22 cellular contexts compared by ENCODE assay signal in the genomic region with DNA sequence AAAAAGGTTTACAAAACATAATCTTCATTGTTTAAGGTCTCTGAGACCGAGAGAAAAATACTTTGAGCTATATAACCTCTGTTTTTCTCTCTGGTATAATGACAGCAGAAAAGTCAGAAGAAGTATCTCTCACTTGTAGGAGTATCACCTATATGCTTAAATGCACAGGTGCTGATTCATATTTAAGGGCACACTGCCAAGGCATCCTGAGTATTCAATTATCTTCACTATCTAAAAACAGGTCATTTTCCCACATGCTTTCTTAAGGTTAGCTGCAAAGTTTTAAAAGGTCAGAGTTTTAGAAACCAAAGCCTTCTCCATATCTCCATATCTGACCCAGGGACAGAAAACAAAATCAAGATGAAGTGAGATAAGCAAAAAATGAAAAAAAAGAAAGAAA.
DNase-seq lines count a peak whose midpoint lies in the region; ATAC-seq and TF ChIP-seq lines count a peak whose summit lies in the region.
"Had no signal": no experiment of that assay in that cellular context is flagged by ENCODE, and none has a peak within 500 bp of the region (broad histone marks: within the 10 kb centered on the region; RNA-seq: fewer than 3 reads in every experiment).

No MANE protein-coding gene starts in this region.

- no peak for TF ChIP-seq RAD21 in IMR-90 (IDR thresholded peaks at IDR 0.05; ENCODE audit: low read length)

- no peaks in the 10 kb centered on the region for H3K9me3 ChIP-seq in IMR-90 (ENCODE audit: control insufficient read depth, insufficient read depth, low read length)
- H3K9me3 ChIP-seq in neural progenitor cell (ENCODE audit: low read depth), result no peaks in the 10 kb centered on the region
- H3K9me3 ChIP-seq in right atrium auricular region, result no peaks in the 10 kb centered on the region
- H3K9me3 ChIP-seq: heart left ventricle, pancreas, tibial artery had no signal

- no peak overlapping the region for H2BK120ac ChIP-seq in IMR-90 (ENCODE audit: low read depth, low read length)

- H3K23ac ChIP-seq in IMR-90 (ENCODE audit: low read depth, low read length), result no peak overlapping the region

- H3K4me1 Mint-ChIP-seq in WTC11 (no peaks in the 10 kb centered on the region), neural progenitor cell (peaks cover 16% of the 10 kb centered on the region)
- H3K4me1 Mint-ChIP-seq: naive B cell had no signal

- H3K27me3 Mint-ChIP-seq in WTC11 (ENCODE audit: low read depth), result no peaks in the 10 kb centered on the region
- no peaks in the 10 kb centered on the region for H3K27me3 Mint-ChIP-seq in neural progenitor cell (ENCODE audit: insufficient read depth, low read depth)
- H3K27me3 Mint-ChIP-seq: activated CD4-positive, alpha-beta memory T cell treated with anti-CD3 and anti-CD28 coated beads for 36 hours; naive B cell had no signal

- H3K27ac Mint-ChIP-seq in WTC11 (peak overlapping the region; percentile 8; the same call in 1 of the 2 replicates), neural progenitor cell (peak overlapping the region; percentile 0)
- H3K27ac Mint-ChIP-seq: activated CD4-positive, alpha-beta memory T cell treated with anti-CD3 and anti-CD28 coated beads for 36 hours; CD14-positive monocyte; naive B cell had no signal

- H3K27ac ChIP-seq in IMR-90 (ENCODE audit: insufficient read depth, low read length), result no peak overlapping the region
- no peak overlapping the region for H3K27ac ChIP-seq in neural progenitor cell
- H3K27ac ChIP-seq in right atrium auricular region, result no peak overlapping the region
- H3K27ac ChIP-seq: cardiac muscle cell, heart left ventricle, pancreas, SK-N-MC, tibial artery had no signal

- H3K4me3 ChIP-seq in IMR-90 (ENCODE audit: insufficient read depth, low read depth, low read length) (no peak overlapping the region), neural progenitor cell (no peak overlapping the region), right atrium auricular region (no peak overlapping the region)
- H3K4me3 ChIP-seq: cardiac muscle cell, heart left ventricle, lung, pancreas, SK-N-MC, tibial artery had no signal

- H3K9me3 Mint-ChIP-seq in WTC11 (no peaks in the 10 kb centered on the region), neural progenitor cell (no peaks in the 10 kb centered on the region)
- H3K9me3 Mint-ChIP-seq: activated CD4-positive, alpha-beta memory T cell treated with anti-CD3 and anti-CD28 coated beads for 36 hours; CD14-positive monocyte; naive B cell had no signal

- H3K36me3 ChIP-seq in IMR-90 (ENCODE audit: control insufficient read depth, insufficient read depth, low read length) (peaks cover 2% of the 10 kb centered on the region), neural progenitor cell (no peaks in the 10 kb centered on the region), right atrium auricular region (no peaks in the 10 kb centered on the region)

- H3F3A ChIP-seq in neural progenitor cell (ENCODE audit: low read depth), result peaks cover 7% of the 10 kb centered on the region

- H3K36me3 Mint-ChIP-seq in WTC11 (peaks cover 43% of the 10 kb centered on the region), neural progenitor cell (peaks cover 23% of the 10 kb centered on the region)

- dilution Hi-C loops in IMR-90 (cut with HindIII; ENCODE audit: low sequenced_read_pairs, unreplicated experiment), result no loop called here

- H3K4me3 Mint-ChIP-seq in WTC11, result no peak overlapping the region
- H3K4me3 Mint-ChIP-seq in neural progenitor cell, result no peak overlapping the region
- H3K4me3 Mint-ChIP-seq: activated CD4-positive, alpha-beta memory T cell treated with anti-CD3 and anti-CD28 coated beads for 36 hours; CD14-positive monocyte; naive B cell had no signal

- H3K27me3 ChIP-seq in IMR-90 (ENCODE audit: control insufficient read depth, insufficient read depth, low read length) (no peaks in the 10 kb centered on the region), neural progenitor cell (no peaks in the 10 kb centered on the region), right atrium auricular region (no peaks in the 10 kb centered on the region)
- H3K27me3 ChIP-seq: cardiac muscle cell, heart left ventricle, pancreas, tibial artery had no signal

- H3K56ac ChIP-seq in IMR-90 (ENCODE audit: extremely low read depth, insufficient read depth, low read length), result no peak overlapping the region

- TF ChIP-seq POLR2A in IMR-90 (IDR thresholded peaks at IDR 0.05; ENCODE audit: low read depth, low read length), result no peak

- peak; percentile 56 for DNase-seq in NCI-H2171 treated with DMSO at 0.1 percent for 48 hours (lab: John Stamatoyannopoulos, UW)
- DNase-seq in NCI-H2171 (lab: John Stamatoyannopoulos, UW), result no peak
- DNase-seq in IMR-90, result peak; percentile 9
- DNase-seq in WTC11 (ENCODE audit: low spot score), result no peak
- DNase-seq in neural progenitor cell (ENCODE audit: low spot score), result no peak
- DNase-seq in right atrium auricular region (ENCODE audit: low spot score), result no peak
- no peak for DNase-seq in stimulated activated CD4-positive, alpha-beta T cell treated with anti-CD3 and anti-CD28 coated beads, Interleukin-12 subunit alpha, Interleukin-12 subunit beta, amount 100 ng/mL, for 4 hours
- DNase-seq: 8988T; activated CD4-positive, alpha-beta memory T cell treated with anti-CD3 and anti-CD28 coated beads for 36 hours; DND-41; HCEC 1CT; heart left ventricle; naive B cell; NCI-H187; NCI-H524; pancreas; tibial artery had no signal

- H2AFZ ChIP-seq in IMR-90 (replicated peaks; ENCODE audit: low read length, poor library complexity) (no peak overlapping the region), neural progenitor cell (replicated peaks) (no peak overlapping the region)

- no peak overlapping the region for H2AK9ac ChIP-seq in IMR-90 (replicated peaks; ENCODE audit: low read depth, low read length, poor library complexity)

- peaks cover 7% of the 10 kb centered on the region for H4K20me1 ChIP-seq in IMR-90 (ENCODE audit: insufficient read depth, low read length)
- no peaks in the 10 kb centered on the region for H4K20me1 ChIP-seq in neural progenitor cell (ENCODE audit: low read depth)

- H3K79me2 ChIP-seq in neural progenitor cell (ENCODE audit: low read depth), result no peaks in the 10 kb centered on the region

- WGBS in IMR-90 (ENCODE audit: extremely low coverage in 2 of 2, insufficient read length in 1 of 2), 2 experiments, result no CpG with 5 or more reads among the region's 1 CpG

- no peaks in the 10 kb centered on the region; the same call in 1 of the 2 replicates for H3K9me1 ChIP-seq in IMR-90 (ENCODE audit: insufficient read depth, low read length)

- POLR2A ChIA-PET in IMR-90 (lab: Charles Lee; ENCODE audit: unreplicated experiment) (no interaction called here), WTC11 (lab: Charles Lee) (no interaction called here)

- no peak overlapping the region for H2BK15ac ChIP-seq in IMR-90 (ENCODE audit: low read depth, low read length)

- H3K4me1 ChIP-seq in IMR-90 (ENCODE audit: control insufficient read depth, insufficient read depth, low read length), result no peaks in the 10 kb centered on the region; the same call in 1 of the 2 replicates
- no peaks in the 10 kb centered on the region for H3K4me1 ChIP-seq in neural progenitor cell
- no peaks in the 10 kb centered on the region for H3K4me1 ChIP-seq in right atrium auricular region
- H3K4me1 ChIP-seq: tibial artery had no signal

- no peak overlapping the region for H3K18ac ChIP-seq in IMR-90 (ENCODE audit: low read depth, low read length)

- BruUV-seq in IMR-90 (replicated peaks; lab: Mats Ljungman, UMichigan), result no TSS peak

- no peak overlapping the region for H4K5ac ChIP-seq in IMR-90 (ENCODE audit: low read depth, low read length)

- H3K4ac ChIP-seq in IMR-90 (ENCODE audit: low read depth, low read length), result no peak overlapping the region

- no peak overlapping the region for H3K4me2 ChIP-seq in IMR-90 (ENCODE audit: low read depth, low read length)
- H3K4me2 ChIP-seq in neural progenitor cell, result no peak overlapping the region

- CTCF ChIA-PET in IMR-90 (lab: Yijun Ruan, JAX), result interaction anchor here (0.7 to 1.2 kb wide), 3 partner anchors 11 to 65 kb away, joined by 3 to 4 read pairs (median 4); no protein-coding TSS in a partner anchor
- CTCF ChIA-PET in WTC11 (lab: Charles Lee), result interaction anchor here (0.8 to 1.4 kb wide), 2 partner anchors 97 to 674 kb away, joined by 4 to 9 read pairs; no protein-coding TSS in a partner anchor

- H3K9ac ChIP-seq in IMR-90 (ENCODE audit: low read depth, low read length) (no peak overlapping the region), neural progenitor cell (no peak overlapping the region)

- ATAC-seq in IMR-90 (ENCODE audit: low read depth) (no peak), WTC11 (no peak), GM21723 (IDR thresholded peaks at IDR 0.05; ENCODE audit: unreplicated experiment) (no peak)
- ATAC-seq: heart left ventricle, pancreas had no signal

- H3K79me1 ChIP-seq in IMR-90 (ENCODE audit: low read depth in 1 of 2, low read length in 2 of 2), result no peaks in the 10 kb centered on the region

- intact Hi-C loops in IMR-90 (cut with micrococcal nuclease), result no loop called here

- no peak overlapping the region for H4K91ac ChIP-seq in IMR-90 (ENCODE audit: insufficient read depth, low read depth, low read length)

- in situ Hi-C loops in IMR-90 (cut with MboI; ENCODE audit: low sequenced_read_pairs), result no loop called here

- H2AK5ac ChIP-seq in IMR-90 (ENCODE audit: low read depth, low read length), result no peak overlapping the region

- H3K14ac ChIP-seq in IMR-90 (replicated peaks; ENCODE audit: low read depth, low read length), result no peak overlapping the region

- no peak overlapping the region for H4K8ac ChIP-seq in IMR-90 (ENCODE audit: low read depth in 2 of 2, low read length in 2 of 2)

- H2BK20ac ChIP-seq in IMR-90 (ENCODE audit: low read depth, low read length), result no peak overlapping the region

- H2BK5ac ChIP-seq in IMR-90 (ENCODE audit: low read depth, low read length, poor library complexity, severe bottlenecking), result no peak overlapping the region

- TF ChIP-seq CTCF in IMR-90 (conservative IDR thresholded peaks at IDR 0.05; ENCODE audit: low read depth, low read length), result no peak
- TF ChIP-seq CTCF in WTC11 (IDR thresholded peaks at IDR 0.05), result no peak
- no peak for TF ChIP-seq CTCF in neural progenitor cell (IDR thresholded peaks at IDR 0.05)
- no peak for TF ChIP-seq CTCF in right atrium auricular region (IDR thresholded peaks at IDR 0.05)

TF ChIP-seq in IMR-90, 13 proteins besides CTCF, POLR2A, EP300 and RAD21 (continues in another document):
- TF ChIP-seq FOS (IDR thresholded peaks at IDR 0.05; ENCODE audit: low read depth, low read length) (no peak), NFE2L2 (IDR thresholded peaks at IDR 0.05; ENCODE audit: low read depth, low read length) (no peak), BHLHE40 (IDR thresholded peaks at IDR 0.05; ENCODE audit: low read depth, low read length) (no peak), CHD1 (IDR thresholded peaks at IDR 0.05; ENCODE audit: low read depth, low read length) (no peak), RCOR1 (IDR thresholded peaks at IDR 0.05; ENCODE audit: insufficient replicate concordance, low read length) (no peak)

TF ChIP-seq in WTC11, 78 proteins besides CTCF, POLR2A, EP300 and RAD21 (continues in another document):
- no peak for TF ChIP-seq CREB1 (CRISPR knock-in tag; IDR thresholded peaks at IDR 0.05)
- no peak for TF ChIP-seq TP53 (CRISPR knock-in tag; IDR thresholded peaks at IDR 0.05)

Comparison
In these comparisons a context has a peak if more than half of its experiments do, and no peak if none do; other contexts are left out.
1. DNase-seq: peak in NCI-H2171 treated with DMSO at 0.1 percent for 48 hours (single experiment) and IMR-90 (single experiment); none in NCI-H2171 (single experiment), WTC11 (single experiment), neural progenitor cell (single experiment), right atrium auricular region (single experiment) and stimulated activated CD4-positive, alpha-beta T cell treated with anti-CD3 and anti-CD28 coated beads, Interleukin-12 subunit alpha, Interleukin-12 subunit beta, amount 100 ng/mL, for 4 hours (single experiment).